ENCODE assay signal across 7 cellular contexts in the genomic region with DNA sequence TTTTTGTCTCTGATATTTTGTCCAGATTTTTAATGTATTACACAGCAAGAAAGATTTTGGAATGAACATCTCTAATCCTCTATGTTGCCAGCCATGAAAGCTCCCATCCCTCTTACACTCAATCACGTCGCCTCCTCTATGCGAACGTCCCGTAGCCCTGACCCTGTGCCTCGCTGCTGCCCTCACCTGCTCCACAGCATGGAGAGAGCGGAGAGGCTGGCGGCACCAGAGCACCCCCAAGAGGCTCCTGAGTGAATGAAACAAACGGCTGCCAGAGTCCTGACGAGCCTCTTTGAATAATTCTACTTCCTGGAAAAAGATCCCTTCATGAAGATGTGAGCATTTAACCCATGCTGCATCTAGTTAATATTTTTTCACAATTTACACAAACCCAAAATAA.
A peak's percentile ranks its signal among the peaks of the same experiment; 100 is the strongest.
DNase-seq lines count a peak whose midpoint lies in the region; ATAC-seq, FAIRE-seq and TF ChIP-seq lines count a peak whose summit lies in the region.
"Not testable (repeated sequence)": the region's sequence is repeated elsewhere in the genome, so short reads cannot be mapped to it uniquely, and the experiment has no call there.

No MANE protein-coding gene starts in this region.

- intact Hi-C loops in Panc1 (cut with micrococcal nuclease; ENCODE audit: unreplicated experiment); K562 (cut with micrococcal nuclease); heart left ventricle (cut with DNase I); sciatic nerve (cut with DNase I): not testable (repeated sequence)

- H3K4me1 Mint-ChIP-seq in GM23338; activated T-cell treated with anti-CD3 and anti-CD28 coated beads, Interleukin-2, amount 50 U/mL, for 72 hours (ENCODE audit: low read depth): not testable (repeated sequence)

- not testable (repeated sequence) for H3K4me3 ChIP-seq in GM23338; Panc1 (ENCODE audit: low read depth in 2 of 2, low read length in 2 of 2); K562; heart left ventricle

- not testable (repeated sequence) for TF ChIP-seq EP300 in K562 (IDR thresholded peaks at IDR 0.05; ENCODE audit: low read length)

- H4K20me1 ChIP-seq in GM23338 (replicated peaks; ENCODE audit: insufficient read depth); K562 (replicated peaks; ENCODE audit: control insufficient read depth, insufficient read depth, low read length): not testable (repeated sequence)

- H3F3A ChIP-seq in GM23338 (replicated peaks; ENCODE audit: low read depth), result not testable (repeated sequence)

- not testable (repeated sequence) for H3K4me2 ChIP-seq in GM23338; K562 (ENCODE audit: insufficient read depth, low read length)

- not testable (repeated sequence) for H3K9ac ChIP-seq in K562 (ENCODE audit: insufficient read depth in 1 of 2, low read depth in 2 of 2, low read length in 2 of 2)

- not testable (repeated sequence) for H3K9me3 Mint-ChIP-seq in GM23338; activated T-cell treated with anti-CD3 and anti-CD28 coated beads, Interleukin-2, amount 50 U/mL, for 72 hours

- H3K36me3 ChIP-seq in GM23338 (ENCODE audit: insufficient read depth); Panc1 (ENCODE audit: control insufficient read depth, insufficient read depth, low read length): not testable (repeated sequence)
- H3K36me3 ChIP-seq in K562 (ENCODE audit: control insufficient read depth, insufficient read depth, low read length) (peaks cover 18% of the 10 kb centered on the region; the same call in 1 of the 3 replicates), heart left ventricle (peaks cover 0 to 44% (median 23%) of the 10 kb centered on the region in 9 donors)

- BruUV-seq in Panc1 (replicated peaks; lab: Mats Ljungman, UMichigan) (TSS peak; percentile 74), K562 (replicated peaks; lab: Mats Ljungman, UMichigan) (TSS peak; percentile 26)

- CTCF ChIA-PET in Panc1 (lab: Charles Lee); K562 (lab: Yijun Ruan, JAX; ENCODE audit: low intra/inter-chr PET ratio): not testable (repeated sequence)

- whole genome bisulfite sequencing in K562 (ENCODE audit: insufficient coverage, low coverage, missing lambda C conversion rate), result no CpG with 5 or more reads among the region's 10 CpGs
- 56 to 60% methylated on average over 1 to 2 of the region's 10 CpGs; no CpG with 5 or more reads in 2 of the 4 donors for WGBS in heart left ventricle, 4 donors

- not testable (repeated sequence) for H3K27me3 Mint-ChIP-seq in GM23338 (ENCODE audit: insufficient read depth, low read depth, poor library complexity); activated T-cell treated with anti-CD3 and anti-CD28 coated beads, Interleukin-2, amount 50 U/mL, for 72 hours (ENCODE audit: low read depth)

- H3K9me1 ChIP-seq in K562 (ENCODE audit: control insufficient read depth, insufficient read depth, low read length), result not testable (repeated sequence)

- not testable (repeated sequence) for H3K27ac ChIP-seq in GM23338 (ENCODE audit: low read depth); Panc1 (ENCODE audit: low read length); K562 (ENCODE audit: extremely low read depth, low read depth, low read length); heart left ventricle

- H3K9me3 ChIP-seq in Panc1 (ENCODE audit: control insufficient read depth, insufficient read depth, low read depth, low read length); K562 (replicated peaks; ENCODE audit: control insufficient read depth, insufficient read depth, low read depth, low read length); heart left ventricle: not testable (repeated sequence)

- H3K4me3 Mint-ChIP-seq in GM23338; activated T-cell treated with anti-CD3 and anti-CD28 coated beads, Interleukin-2, amount 50 U/mL, for 72 hours: not testable (repeated sequence)

- ATAC-seq in GM23338 (peak; percentile 99), Panc1 (peak; percentile 65; the same call in 1 of the 2 replicates), K562 (peak; percentile 93), heart left ventricle (peak in 3 of 4 donors; percentile 34 to 58 (median 57)), left lobe of liver (peak; percentile 86), sciatic nerve (peak; percentile 68)
- peak; percentile 36 to 67 for ATAC-seq in activated T-cell treated with anti-CD3 and anti-CD28 coated beads, Interleukin-2, amount 50 U/mL, for 72 hours (replicated peaks in 1 of 2)

- not testable (repeated sequence) for FAIRE-seq in K562 (lab: Jason Lieb, UNC)

- H3K4me1 ChIP-seq in GM23338 (ENCODE audit: insufficient read depth); Panc1 (ENCODE audit: control insufficient read depth, insufficient read depth, low read length); K562 (replicated peaks in 1 of 2; ENCODE audit: control insufficient read depth in 2 of 2, insufficient read depth in 2 of 2, low read length in 2 of 2); heart left ventricle: not testable (repeated sequence)

- TF ChIP-seq RAD21 in K562 (CRISPR knock-in tag; conservative IDR thresholded peaks at IDR 0.05 in 1 of 2, IDR thresholded peaks at IDR 0.05 in 1 of 2), result not testable (repeated sequence)

- TF ChIP-seq POLR2A in K562 (conservative IDR thresholded peaks at IDR 0.05); heart left ventricle (IDR thresholded peaks at IDR 0.05): not testable (repeated sequence)

- not testable (repeated sequence) for TF ChIP-seq CTCF in GM23338 (conservative IDR thresholded peaks at IDR 0.05; ENCODE audit: low read depth in 2 of 2); Panc1 (IDR thresholded peaks at IDR 0.05); K562 (IDR thresholded peaks at IDR 0.05 in 2 of 3, conservative IDR thresholded peaks at IDR 0.05 in 1 of 3; ENCODE audit: insufficient read depth in 2 of 3, low read depth in 1 of 3, low read length in 3 of 3); heart left ventricle (IDR thresholded peaks at IDR 0.05)

- H3K79me2 ChIP-seq in GM23338 (replicated peaks; ENCODE audit: insufficient read depth); K562 (ENCODE audit: control insufficient read depth, insufficient read depth, low read length): not testable (repeated sequence)

- POLR2A ChIA-PET in Panc1 (lab: Charles Lee); K562 (lab: Yijun Ruan, JAX): not testable (repeated sequence)

- H3K36me3 Mint-ChIP-seq in GM23338 (ENCODE audit: low read depth), result peaks cover 57% of the 10 kb centered on the region
- peaks cover 4 to 10% of the 10 kb centered on the region in 2 donors for H3K36me3 Mint-ChIP-seq in activated T-cell treated with anti-CD3 and anti-CD28 coated beads, Interleukin-2, amount 50 U/mL, for 72 hours (ENCODE audit: insufficient read depth in 2 of 2)

- not testable (repeated sequence) for H3K27me3 ChIP-seq in GM23338 (ENCODE audit: insufficient read depth); Panc1 (ENCODE audit: control insufficient read depth, insufficient read depth, low read length); K562 (ENCODE audit: control insufficient read depth in 2 of 2, insufficient read depth in 2 of 2, low read length in 2 of 2); heart left ventricle

- in situ Hi-C loops in Panc1 (cut with HindIII; ENCODE audit: low pct_unique_long_range_greater_than_20kb, low sequenced_read_pairs), result not testable (repeated sequence)
- in situ Hi-C loops in K562 (cut with MboI), result loop anchor here (10.0 kb wide), 1 partner anchor 459 kb away; no protein-coding TSS in a partner anchor

- H2AFZ ChIP-seq in GM23338; K562 (ENCODE audit: low read depth, low read length): not testable (repeated sequence)

- DNase-seq in GM23338 (ENCODE audit: low spot score); Panc1 (ENCODE audit: low read depth, low spot score); activated T-cell treated with anti-CD3 and anti-CD28 coated beads, Interleukin-2, amount 50 U/mL, for 72 hours; K562 (ENCODE audit: extremely low read depth in 1 of 4, low spot score in 3 of 4); heart left ventricle; left lobe of liver (ENCODE audit: low spot score); sciatic nerve (ENCODE audit: low spot score): not testable (repeated sequence)

- H3K9me2 ChIP-seq in GM23338 (ENCODE audit: insufficient read depth), result not testable (repeated sequence)

- not testable (repeated sequence) for H3K27ac Mint-ChIP-seq in GM23338; activated T-cell treated with anti-CD3 and anti-CD28 coated beads, Interleukin-2, amount 50 U/mL, for 72 hours
